In genomic region chr17:71963341-71963740, GRCh38 we compare ENCODE assay signal across 17 cellular contexts.
A peak's percentile ranks its signal among the peaks of the same experiment; 100 is the strongest.
DNase-seq lines count a peak whose midpoint lies in the region; ATAC-seq and TF ChIP-seq lines count a peak whose summit lies in the region.
"Had no signal": no experiment of that assay in that cellular context is flagged by ENCODE, and none has a peak within 500 bp of the region (broad histone marks: within the 10 kb centered on the region; RNA-seq: fewer than 3 reads in every experiment).

No MANE protein-coding gene starts in this region.

- H3K9me3 ChIP-seq in MG63 (no peaks in the 10 kb centered on the region), psoas muscle (no peaks in the 10 kb centered on the region)

- no peak overlapping the region for H3K27ac ChIP-seq in psoas muscle

- DNase-seq in DMS 273 treated with DMSO at 0.1 percent for 48 hours (lab: John Stamatoyannopoulos, UW) (peak; percentile 99), MG63 (peak; percentile 28), NCI-H524 (lab: John Stamatoyannopoulos, UW) (peak; percentile 99), myocyte (ENCODE audit: low read depth) (peak; percentile 15), nucleus accumbens (lab: John Stamatoyannopoulos, UW) (no peak), psoas muscle (no peak)
- DNase-seq: AML-193; DMS153; KBM-7; NCI-H1417 treated with DMSO at 0.1 percent for 48 hours; NCI-H2029; NCI-H526; NK-92 treated with Interleukin-12 subunit alpha and Interleukin-12 subunit beta, amount 100 ng/mL, for 24 hours; SHP77 had no signal

- H3K27me3 ChIP-seq in MG63 (no peaks in the 10 kb centered on the region), psoas muscle (ENCODE audit: insufficient read depth in 3 of 3, low read length in 2 of 3) (no peaks in the 10 kb centered on the region)

- no peak for ATAC-seq in psoas muscle
- no peak for ATAC-seq in HG03025 (IDR thresholded peaks at IDR 0.05; ENCODE audit: low FRiP score, unreplicated experiment)
- ATAC-seq: GM23338, HepG2 had no signal

- intact Hi-C loops in psoas muscle (cut with DNase I), result no loop called here

- H3K36me3 ChIP-seq in MG63 (no peaks in the 10 kb centered on the region), psoas muscle (ENCODE audit: insufficient read depth in 1 of 2, low read depth in 1 of 2) (no peaks in the 10 kb centered on the region)

- H3K4me3 ChIP-seq in MG63, result no peak overlapping the region
- no peak overlapping the region for H3K4me3 ChIP-seq in psoas muscle
- H3K4me3 ChIP-seq: GM23338 had no signal

- H3K4me1 ChIP-seq in psoas muscle, result peaks cover 5% of the 10 kb centered on the region

- no peak for TF ChIP-seq CTCF in psoas muscle (IDR thresholded peaks at IDR 0.05)

Comparison
In these comparisons a context has a peak if more than half of its experiments do, and no peak if none do; other contexts are left out.
1. DNase-seq: peak in DMS 273 treated with DMSO at 0.1 percent for 48 hours (single experiment), MG63 (single experiment), NCI-H524 (2 of 2) and myocyte (single experiment); none in nucleus accumbens (0 of 56) and psoas muscle (0 of 2).